ENCODE assay signal across 8 cellular contexts in genomic region chr21:43362928-43363314, GRCh38.
DNase-seq lines count a peak whose midpoint lies in the region; ATAC-seq and TF ChIP-seq lines count a peak whose summit lies in the region.

No MANE protein-coding gene starts in this region.

- WGBS in tibial nerve, 2 donors: 90 to 92% methylated on average over 12 of the region's 12 CpGs

- H3K9me3 ChIP-seq in DOHH2 (ENCODE audit: control insufficient read depth, insufficient read depth, low read length): no peaks in the 10 kb centered on the region
- no peaks in the 10 kb centered on the region for H3K9me3 ChIP-seq in OCI-LY7 (ENCODE audit: low read length)
- H3K9me3 ChIP-seq in tibial nerve: no peaks in the 10 kb centered on the region

- ATAC-seq in GM21528 (IDR thresholded peaks at IDR 0.05; ENCODE audit: low FRiP score, unreplicated experiment): no peak

- no peaks in the 10 kb centered on the region for H3K9me3 Mint-ChIP-seq in osteocyte (ENCODE audit: unreplicated experiment)

- TF ChIP-seq CTCF in DOHH2 (IDR thresholded peaks at IDR 0.05; ENCODE audit: low read depth, low read length, poor library complexity, severe bottlenecking) (no peak), OCI-LY7 (conservative IDR thresholded peaks at IDR 0.05; ENCODE audit: low read length) (no peak), osteocyte (IDR thresholded peaks at IDR 0.05) (no peak), tibial nerve (IDR thresholded peaks at IDR 0.05) (no peak)

- H3K27ac ChIP-seq in DOHH2 (ENCODE audit: low read depth, low read length) (peak overlapping the region; percentile 87), OCI-LY7 (ENCODE audit: low read depth, low read length, poor library complexity, severe bottlenecking) (peak overlapping the region; percentile 91), caudate nucleus (ENCODE audit: low read depth, low read length) (peak overlapping the region; percentile 82), tibial nerve (peak overlapping the region in 2 of 4 donors; percentile 73 to 81)

- H3F3A ChIP-seq in DOHH2 (ENCODE audit: control insufficient read depth, insufficient read depth): peaks cover 6% of the 10 kb centered on the region; the same call in 1 of the 2 replicates

- peak overlapping the region; percentile 83 for H3K27ac Mint-ChIP-seq in osteocyte (ENCODE audit: unreplicated experiment)

- H3K4me1 Mint-ChIP-seq in osteocyte (ENCODE audit: unreplicated experiment): peaks cover 22% of the 10 kb centered on the region

- H3K4me3 ChIP-seq in DOHH2 (ENCODE audit: low read length) (peak overlapping the region; percentile 67), OCI-LY7 (ENCODE audit: low read depth, low read length, poor library complexity, severe bottlenecking) (peak overlapping the region; percentile 65), tibial nerve (no peak overlapping the region)

- H3K27me3 ChIP-seq in DOHH2 (ENCODE audit: control insufficient read depth, low read length) (no peaks in the 10 kb centered on the region), tibial nerve (no peaks in the 10 kb centered on the region)

- peaks cover 15% of the 10 kb centered on the region for H3K79me2 ChIP-seq in DOHH2 (ENCODE audit: control insufficient read depth, low read length)
- H3K79me2 ChIP-seq in OCI-LY7 (ENCODE audit: insufficient read depth, low read depth, low read length): no peaks in the 10 kb centered on the region

- DNase-seq in OCI-LY7 (ENCODE audit: low spot score) (peak; percentile 25), caudate nucleus (lab: John Stamatoyannopoulos, UW) (no peak), osteocyte (ENCODE audit: extremely low spot score, unreplicated experiment) (no peak), Kasumi-1 (lab: John Stamatoyannopoulos, UW) (no peak), tibial nerve (ENCODE audit: low spot score in 2 of 2) (no peak)
- DNase-seq in activated CD4-positive, CD25-positive, alpha-beta regulatory T cell (lab: John Stamatoyannopoulos, UW): no peak

- no peaks in the 10 kb centered on the region for H3K9me2 ChIP-seq in DOHH2 (replicated peaks; ENCODE audit: control insufficient read depth, low read length)
- H3K9me2 ChIP-seq in OCI-LY7 (ENCODE audit: insufficient read depth, low read length): no peaks in the 10 kb centered on the region

- BruUV-seq in OCI-LY7 (replicated peaks; lab: Mats Ljungman, UMichigan): no TSS peak

- H2AFZ ChIP-seq in OCI-LY7 (ENCODE audit: low read length): peak overlapping the region; percentile 79; the same call in 1 of the 2 replicates

- H3K27me3 Mint-ChIP-seq in osteocyte (ENCODE audit: unreplicated experiment): no peaks in the 10 kb centered on the region

- H3K36me3 ChIP-seq in DOHH2 (ENCODE audit: control insufficient read depth, low read length) (peaks cover 13% of the 10 kb centered on the region), OCI-LY7 (ENCODE audit: insufficient read depth, low read length) (no peaks in the 10 kb centered on the region), tibial nerve (no peaks in the 10 kb centered on the region)

- peaks cover 55% of the 10 kb centered on the region for H3K4me1 ChIP-seq in DOHH2 (ENCODE audit: control insufficient read depth, low read length)
- peaks cover 49% of the 10 kb centered on the region for H3K4me1 ChIP-seq in OCI-LY7 (ENCODE audit: insufficient read depth, low read length, poor library complexity, severe bottlenecking)
- peaks cover 0 to 18% (median 5%) of the 10 kb centered on the region in 4 donors for H3K4me1 ChIP-seq in tibial nerve

- no peak for TF ChIP-seq EP300 in tibial nerve (IDR thresholded peaks at IDR 0.05)

- POLR2A ChIA-PET in OCI-LY7 (lab: Charles Lee): no interaction called here

- peak overlapping the region; percentile 71 for H3K4me2 ChIP-seq in DOHH2 (ENCODE audit: low read length)
- peak overlapping the region; percentile 87 for H3K4me2 ChIP-seq in OCI-LY7 (ENCODE audit: low read length)

- H3K36me3 Mint-ChIP-seq in osteocyte (ENCODE audit: unreplicated experiment): no peaks in the 10 kb centered on the region

- no peaks in the 10 kb centered on the region for H4K20me1 ChIP-seq in DOHH2 (ENCODE audit: control insufficient read depth, insufficient read depth, low read depth, low read length)
- no peaks in the 10 kb centered on the region for H4K20me1 ChIP-seq in OCI-LY7 (ENCODE audit: insufficient read depth, low read length)

- no peak overlapping the region for H3K4me3 Mint-ChIP-seq in osteocyte (ENCODE audit: unreplicated experiment)

- CTCF ChIA-PET in OCI-LY7 (lab: Charles Lee; ENCODE audit: unreplicated experiment): no interaction called here

- intact Hi-C loops in OCI-LY7 (cut with micrococcal nuclease; ENCODE audit: unreplicated experiment): no loop called here

- TF ChIP-seq POLR2A in tibial nerve (IDR thresholded peaks at IDR 0.05): no peak

Comparison
In these comparisons a context has a peak if more than half of its experiments do, and no peak if none do; other contexts are left out.
1. H3K4me3 ChIP-seq: peak in DOHH2 (single experiment) and OCI-LY7 (single experiment); none in tibial nerve (0 of 4).